35 cellular contexts compared by ENCODE assay signal in genomic region chr1:230820568-230820967, GRCh38. TPM values are rescaled to one million over a fixed set of nuclear protein-coding genes. Genes with fewer than 3 reads are reported as not detected.
DNase-seq lines count a peak whose midpoint lies in the region; ATAC-seq and TF ChIP-seq lines count a peak whose summit lies in the region.
"Had no signal": no experiment of that assay in that cellular context is flagged by ENCODE, and none has a peak within 500 bp of the region (broad histone marks: within the 10 kb centered on the region; RNA-seq: fewer than 3 reads in every experiment).

No MANE protein-coding gene starts in this region.

- DNase-seq in left ventricle myocardium inferior (no peak), left cardiac atrium (no peak), hypothalamus (lab: John Stamatoyannopoulos, UW) (peak in 28 of 51 donors; percentile 24 to 87 (median 55)), nucleus accumbens (lab: John Stamatoyannopoulos, UW) (peak in 49 of 56 donors; percentile 27 to 85 (median 63)), NCI-H2081 (lab: John Stamatoyannopoulos, UW) (no peak), NCI-H82 (lab: John Stamatoyannopoulos, UW) (no peak)
- DNase-seq: 8988T; activated CD4-positive, alpha-beta memory T cell treated with anti-CD3 and anti-CD28 coated beads for 36 hours; activated CD4-positive, CD25-positive, alpha-beta regulatory T cell treated with anti-CD3 and anti-CD28 coated beads, Interleukin-2, amount 50 U/mL, for 72 hours; activated CD8-positive, alpha-beta memory T cell treated with anti-CD3 and anti-CD28 coated beads, Interleukin-2, amount 50 U/mL, for 4 hours; activated naive CD4-positive, alpha-beta T cell treated with anti-CD3 and anti-CD28 coated beads, Interleukin-2, amount 50 U/mL, for 16 hours; Caco-2; DMS79 treated with DMSO at 0.1 percent for 48 hours; effector memory CD4-positive, alpha-beta T cell; erythroblast; GF-D8; GM23248; Karpas-422; kidney glomerular epithelial cell; mammary epithelial cell; NCI-H1436 treated with DMSO at 0.1 percent for 48 hours; NCI-H2107; NCI-H345; NCI-H69; Right ventricle myocardium superior; sigmoid colon; stimulated activated CD4-positive, alpha-beta T cell treated with anti-CD3 and anti-CD28 coated beads, Interleukin-12 subunit alpha, Interleukin-12 subunit beta, amount 100 ng/mL, for 4 hours; stimulated activated CD4-positive, alpha-beta T cell treated with anti-CD3 and anti-CD28 coated beads, Interleukin-4, amount 100 ng/mL, for 24 hours; T-helper 17 cell; transverse colon had no signal

- H3K4me1 ChIP-seq in left ventricle myocardium inferior = peaks cover 65% of the 10 kb centered on the region
- H3K4me1 ChIP-seq: Caco-2 had no signal

- no peak overlapping the region for H3K4me3 ChIP-seq in left ventricle myocardium inferior
- H3K4me3 ChIP-seq: breast epithelium, GM23248, sigmoid colon, transverse colon had no signal

- ATAC-seq in left cardiac atrium = no peak
- ATAC-seq in HG03159 (IDR thresholded peaks at IDR 0.05; ENCODE audit: unreplicated experiment) = no peak
- no peak for ATAC-seq in HG03439 (IDR thresholded peaks at IDR 0.05; ENCODE audit: unreplicated experiment)
- ATAC-seq: activated T-helper 17 cell treated with anti-CD3 and anti-CD28 coated beads, Interleukin-2, amount 50 U/mL, for 72 hours; SK-N-SH treated with all-trans-retinoic acid at 6 μM for 48 hours; T-helper 17 cell had no signal

- intact Hi-C loops in left ventricle myocardium inferior (cut with micrococcal nuclease) = no loop called here
- intact Hi-C loops in left cardiac atrium (cut with DNase I) = no loop called here

- no peaks in the 10 kb centered on the region for H3K9me3 ChIP-seq in left ventricle myocardium inferior (replicated peaks)
- H3K9me3 ChIP-seq: breast epithelium, Caco-2, sigmoid colon, transverse colon had no signal

- H3K27me3 ChIP-seq in left ventricle myocardium inferior (ENCODE audit: low read depth) = no peaks in the 10 kb centered on the region
- H3K27me3 ChIP-seq: breast epithelium, sigmoid colon, transverse colon had no signal

- H3K27ac ChIP-seq in left ventricle myocardium inferior (replicated peaks) = peak overlapping the region; percentile 91
- H3K27ac ChIP-seq: breast epithelium, GM23248, sigmoid colon, transverse colon had no signal

- TF ChIP-seq CTCF in left ventricle myocardium inferior (IDR thresholded peaks at IDR 0.05; ENCODE audit: borderline replicate concordance) = no peak

- no peaks in the 10 kb centered on the region for H3K36me3 ChIP-seq in left ventricle myocardium inferior
- H3K36me3 ChIP-seq: breast epithelium, sigmoid colon, transverse colon had no signal

RNA-seq across cellular contexts. Expression of gene C1orf198, which starts 47.8 kb away (rescaled TPM):
- 32.7 TPM for total RNA-seq in left ventricle myocardium inferior
- 10 to 100 TPM; 51.8 to 54.8 TPM for total RNA-seq in left cardiac atrium

Comparison
In these comparisons a context has a peak if more than half of its experiments do, and no peak if none do; other contexts are left out.
1. DNase-seq: peak in hypothalamus (28 of 51) and nucleus accumbens (49 of 56); none in left ventricle myocardium inferior (single experiment), left cardiac atrium (single experiment), NCI-H2081 (0 of 2) and NCI-H82 (single experiment).